In the genomic region with DNA sequence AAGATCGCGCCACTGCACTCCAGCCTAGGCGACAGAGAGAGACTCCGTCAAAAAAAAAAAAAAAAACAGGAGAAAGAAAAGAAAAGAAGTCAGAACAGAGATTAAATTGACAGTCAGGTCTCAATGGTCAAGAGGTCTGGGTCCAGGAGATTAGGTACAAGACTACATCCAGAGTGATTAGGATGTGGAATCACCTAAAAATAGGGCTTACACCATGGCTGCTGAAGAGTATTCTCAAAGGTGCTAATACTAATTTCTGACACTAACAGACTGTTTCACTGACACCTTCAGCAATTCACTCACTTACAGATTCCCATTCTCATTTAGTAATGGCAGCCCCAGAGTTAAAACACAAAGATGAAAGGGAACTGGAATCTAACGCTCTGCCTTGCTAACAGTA, we compare ENCODE assay signal across 24 cellular contexts.
"Had no signal": no experiment of that assay in that cellular context is flagged by ENCODE, and none has a peak within 500 bp of the region (broad histone marks: within the 10 kb centered on the region; RNA-seq: fewer than 3 reads in every experiment).

No MANE protein-coding gene starts in this region.

- H3K4me1 Mint-ChIP-seq: IgD-negative memory B cell had no signal

- H3K27ac Mint-ChIP-seq: IgD-negative memory B cell had no signal

- ATAC-seq: SK-N-SH treated with all-trans-retinoic acid at 6 μM for 48 hours had no signal

- H3K9me3 ChIP-seq: SJCRH30 had no signal

- H3K4me3 Mint-ChIP-seq: IgD-negative memory B cell had no signal

- DNase-seq: Kasumi-1, MM.1S, NCI-H1092 treated with DMSO at 0.1 percent for 48 hours, NCI-H1436, NCI-H187, NCI-H2029, NCI-H2081 treated with DMSO at 0.1 percent for 48 hours, NCI-H2171, NCI-H226, NCI-H446, NCI-H510A, NCI-H524 treated with DMSO at 0.1 percent for 48 hours, NCI-H69, NCI-H774, RPMI8226, SHP77 treated with DMSO at 0.1 percent for 48 hours, SJCRH30 had no signal

- H3K36me3 ChIP-seq: SJCRH30 had no signal

- H3K27ac ChIP-seq: HL-60, KMS-11, SJCRH30 had no signal

- H3K36me3 Mint-ChIP-seq: IgD-negative memory B cell had no signal

- H3K4me1 ChIP-seq: SJCRH30 had no signal

- H3K27me3 Mint-ChIP-seq: IgD-negative memory B cell had no signal

- H3K27me3 ChIP-seq: SJCRH30 had no signal

- H3K4me3 ChIP-seq: K562, SJCRH30 had no signal

- FAIRE-seq: HTR-8/SVneo, K562, RCC 7860 had no signal

- H3K9me3 Mint-ChIP-seq: IgD-negative memory B cell had no signal
